In genomic region chr12:43501705-43502104, GRCh38 we compare ENCODE assay signal across 9 cellular contexts. TPM values are rescaled to one million over a fixed set of nuclear protein-coding genes. Genes with fewer than 3 reads are reported as not detected.
DNase-seq lines count a peak whose midpoint lies in the region; ATAC-seq and TF ChIP-seq lines count a peak whose summit lies in the region.
"Had no signal": no experiment of that assay in that cellular context is flagged by ENCODE, and none has a peak within 500 bp of the region (broad histone marks: within the 10 kb centered on the region; RNA-seq: fewer than 3 reads in every experiment).

No MANE protein-coding gene starts in this region.

- H2AK5ac ChIP-seq in mesenchymal stem cell (ENCODE audit: low read length, severe bottlenecking) = no peak overlapping the region

- H3K27ac ChIP-seq in mesenchymal stem cell (ENCODE audit: low read length, poor library complexity, severe bottlenecking) = no peak overlapping the region

- no peak for ATAC-seq in GM19463 (IDR thresholded peaks at IDR 0.05; ENCODE audit: unreplicated experiment)

- H4K91ac ChIP-seq in mesenchymal stem cell (ENCODE audit: low read length) = no peak overlapping the region

- in situ Hi-C loops in astrocyte of the cerebellum (cut with HindIII; ENCODE audit: low sequenced_read_pairs) = no loop called here

- H3K4me2 ChIP-seq in mesenchymal stem cell (ENCODE audit: low read length, poor library complexity, severe bottlenecking) = no peak overlapping the region

- H3K4me3 ChIP-seq in astrocyte of the cerebellum (ENCODE audit: low read depth, low read length) (no peak overlapping the region), mesenchymal stem cell (ENCODE audit: insufficient read depth in 1 of 2, low read depth in 1 of 2, low read length in 2 of 2) (no peak overlapping the region)

- no CpG with 5 or more reads among the region's 2 CpGs for WGBS in mesenchymal stem cell

- H4K8ac ChIP-seq in mesenchymal stem cell (ENCODE audit: low read length) = no peak overlapping the region

- no peak overlapping the region for H3K23ac ChIP-seq in mesenchymal stem cell (ENCODE audit: low read length in 2 of 2)

- H2AFZ ChIP-seq in mesenchymal stem cell (ENCODE audit: low read depth, low read length) = no peak overlapping the region

- no peak overlapping the region for H2BK5ac ChIP-seq in mesenchymal stem cell (ENCODE audit: low read depth, low read length, poor library complexity, severe bottlenecking)

- no peaks in the 10 kb centered on the region for H3K36me3 ChIP-seq in mesenchymal stem cell (ENCODE audit: control insufficient read depth in 1 of 2, insufficient read depth in 2 of 2, low read depth in 1 of 2, low read length in 2 of 2)

- no peak overlapping the region for H3K9ac ChIP-seq in mesenchymal stem cell (ENCODE audit: low read length)

- no peak overlapping the region for H2BK120ac ChIP-seq in mesenchymal stem cell (ENCODE audit: low read depth, low read length)

- no peak overlapping the region for H3K14ac ChIP-seq in mesenchymal stem cell (ENCODE audit: low read length in 2 of 2)

- H2BK12ac ChIP-seq in mesenchymal stem cell (ENCODE audit: low read length in 2 of 2) = no peak overlapping the region

- H3K9me3 ChIP-seq in mesenchymal stem cell (ENCODE audit: control insufficient read depth, low read length) = no peaks in the 10 kb centered on the region

- H2BK15ac ChIP-seq in mesenchymal stem cell (ENCODE audit: low read depth, poor library complexity, severe bottlenecking) = no peak overlapping the region

- no peak overlapping the region for H3K4ac ChIP-seq in mesenchymal stem cell (ENCODE audit: low read depth in 1 of 2, low read length in 2 of 2)

- DNase-seq in GF-D8 (lab: John Stamatoyannopoulos, UW) (peak; percentile 3), astrocyte of the cerebellum (ENCODE audit: low read depth) (peak; percentile 8), mesenchymal stem cell (peak; percentile 40), nucleus accumbens (lab: John Stamatoyannopoulos, UW) (no peak), NCI-H2227 treated with DMSO at 0.1 percent for 48 hours (lab: John Stamatoyannopoulos, UW) (no peak), NCI-H345 (lab: John Stamatoyannopoulos, UW) (no peak)
- DNase-seq: activated CD4-positive, CD25-positive, alpha-beta regulatory T cell treated with anti-CD3 and anti-CD28 coated beads, Interleukin-2, amount 50 U/mL, for 72 hours had no signal

- TF ChIP-seq CTCF in LNCAP (IDR thresholded peaks at IDR 0.05) = peak; percentile 67
- peak; percentile 50 for TF ChIP-seq CTCF in astrocyte of the cerebellum (IDR thresholded peaks at IDR 0.05; ENCODE audit: low read depth, low read length, missing control alignments)

- H3K27me3 ChIP-seq in mesenchymal stem cell (ENCODE audit: control insufficient read depth in 1 of 2, insufficient read depth in 1 of 2, low read length in 2 of 2) = no peaks in the 10 kb centered on the region

- H3K79me1 ChIP-seq in mesenchymal stem cell (replicated peaks; ENCODE audit: low read length, poor library complexity, severe bottlenecking) = no peaks in the 10 kb centered on the region

- no peaks in the 10 kb centered on the region for H3K4me1 ChIP-seq in mesenchymal stem cell (ENCODE audit: control insufficient read depth, insufficient read depth, low read depth, low read length)

- H3K18ac ChIP-seq in mesenchymal stem cell (ENCODE audit: low read depth in 1 of 2, low read length in 2 of 2) = no peak overlapping the region

RNA-seq across cellular contexts. Expression of gene ADAMTS20, which starts 50.3 kb away (rescaled TPM):
- not detected for polyA plus RNA-seq in mesenchymal stem cell (2013, experiment 1 of 2)
- polyA plus RNA-seq in mesenchymal stem cell (2013, experiment 2 of 2) = 0.01 TPM

Comparison
In these comparisons a context has a peak if more than half of its experiments do, and no peak if none do; other contexts are left out.
1. DNase-seq: peak in GF-D8 (single experiment), astrocyte of the cerebellum (single experiment) and mesenchymal stem cell (single experiment); none in nucleus accumbens (0 of 56), NCI-H2227 treated with DMSO at 0.1 percent for 48 hours (single experiment) and NCI-H345 (single experiment).